In the genomic region with DNA sequence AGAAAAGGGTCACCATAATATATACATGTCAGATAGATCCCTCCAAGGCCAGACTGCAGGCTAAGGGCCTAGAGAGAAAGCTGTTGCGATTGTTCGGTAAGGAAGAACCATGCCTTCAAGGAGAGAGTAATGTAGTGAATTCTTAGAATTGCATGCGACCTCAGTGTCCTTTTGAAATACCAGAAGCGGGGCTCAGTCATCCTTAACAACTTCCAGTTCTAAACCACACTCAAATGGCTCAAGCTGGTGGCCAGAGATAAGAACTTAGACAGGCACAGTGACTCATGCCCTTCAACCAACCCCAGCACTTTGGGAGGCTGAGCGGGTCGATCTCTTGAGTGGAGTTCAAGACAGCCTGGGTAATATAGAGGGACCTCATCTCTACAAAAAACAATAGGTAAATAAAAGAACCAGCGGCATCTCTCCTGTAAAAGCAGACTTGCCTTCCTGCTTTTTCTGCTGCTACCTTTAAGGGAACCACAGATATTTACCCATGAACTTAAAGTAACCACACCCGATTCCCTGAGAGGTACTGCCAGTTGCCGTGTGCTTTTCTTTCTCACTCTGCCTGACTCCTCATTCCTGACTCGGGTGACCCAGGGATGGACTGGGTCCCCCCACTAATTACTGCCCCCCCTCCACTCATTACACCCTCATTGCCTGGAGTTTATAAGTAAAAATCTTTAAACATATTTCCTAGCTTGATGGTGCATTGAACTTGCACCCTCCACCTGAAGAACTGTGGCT, we compare ENCODE assay signal across 1 cellular context.
TF ChIP-seq lines count a peak whose summit lies in the region.

No MANE protein-coding gene starts in this region.

TF ChIP-seq in IMR-90, 13 proteins besides CTCF, POLR2A, EP300 and RAD21 (continued from another document):
- TF ChIP-seq, protein P1, sequence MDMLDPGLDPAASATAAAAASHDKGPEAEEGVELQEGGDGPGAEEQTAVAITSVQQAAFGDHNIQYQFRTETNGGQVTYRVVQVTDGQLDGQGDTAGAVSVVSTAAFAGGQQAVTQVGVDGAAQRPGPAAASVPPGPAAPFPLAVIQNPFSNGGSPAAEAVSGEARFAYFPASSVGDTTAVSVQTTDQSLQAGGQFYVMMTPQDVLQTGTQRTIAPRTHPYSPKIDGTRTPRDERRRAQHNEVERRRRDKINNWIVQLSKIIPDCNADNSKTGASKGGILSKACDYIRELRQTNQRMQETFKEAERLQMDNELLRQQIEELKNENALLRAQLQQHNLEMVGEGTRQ (IDR thresholded peaks at IDR 0.05; ENCODE audit: low read depth, low read length): no peak
- TF ChIP-seq, protein P2, sequence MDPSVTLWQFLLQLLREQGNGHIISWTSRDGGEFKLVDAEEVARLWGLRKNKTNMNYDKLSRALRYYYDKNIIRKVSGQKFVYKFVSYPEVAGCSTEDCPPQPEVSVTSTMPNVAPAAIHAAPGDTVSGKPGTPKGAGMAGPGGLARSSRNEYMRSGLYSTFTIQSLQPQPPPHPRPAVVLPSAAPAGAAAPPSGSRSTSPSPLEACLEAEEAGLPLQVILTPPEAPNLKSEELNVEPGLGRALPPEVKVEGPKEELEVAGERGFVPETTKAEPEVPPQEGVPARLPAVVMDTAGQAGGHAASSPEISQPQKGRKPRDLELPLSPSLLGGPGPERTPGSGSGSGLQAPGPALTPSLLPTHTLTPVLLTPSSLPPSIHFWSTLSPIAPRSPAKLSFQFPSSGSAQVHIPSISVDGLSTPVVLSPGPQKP (IDR thresholded peaks at IDR 0.05; ENCODE audit: borderline replicate concordance, low read depth, low read length): no peak
- TF ChIP-seq FOS (IDR thresholded peaks at IDR 0.05; ENCODE audit: low read depth, low read length): no peak
- TF ChIP-seq RFX5 (IDR thresholded peaks at IDR 0.05; ENCODE audit: low read depth, low read length): no peak
- TF ChIP-seq MAFK (IDR thresholded peaks at IDR 0.05; ENCODE audit: low read depth, low read length): no peak
- no peak for TF ChIP-seq BHLHE40 (IDR thresholded peaks at IDR 0.05; ENCODE audit: low read depth, low read length)
- no peak for TF ChIP-seq CHD1 (IDR thresholded peaks at IDR 0.05; ENCODE audit: low read depth, low read length)
